16 cellular contexts compared by ENCODE assay signal in the genomic region with DNA sequence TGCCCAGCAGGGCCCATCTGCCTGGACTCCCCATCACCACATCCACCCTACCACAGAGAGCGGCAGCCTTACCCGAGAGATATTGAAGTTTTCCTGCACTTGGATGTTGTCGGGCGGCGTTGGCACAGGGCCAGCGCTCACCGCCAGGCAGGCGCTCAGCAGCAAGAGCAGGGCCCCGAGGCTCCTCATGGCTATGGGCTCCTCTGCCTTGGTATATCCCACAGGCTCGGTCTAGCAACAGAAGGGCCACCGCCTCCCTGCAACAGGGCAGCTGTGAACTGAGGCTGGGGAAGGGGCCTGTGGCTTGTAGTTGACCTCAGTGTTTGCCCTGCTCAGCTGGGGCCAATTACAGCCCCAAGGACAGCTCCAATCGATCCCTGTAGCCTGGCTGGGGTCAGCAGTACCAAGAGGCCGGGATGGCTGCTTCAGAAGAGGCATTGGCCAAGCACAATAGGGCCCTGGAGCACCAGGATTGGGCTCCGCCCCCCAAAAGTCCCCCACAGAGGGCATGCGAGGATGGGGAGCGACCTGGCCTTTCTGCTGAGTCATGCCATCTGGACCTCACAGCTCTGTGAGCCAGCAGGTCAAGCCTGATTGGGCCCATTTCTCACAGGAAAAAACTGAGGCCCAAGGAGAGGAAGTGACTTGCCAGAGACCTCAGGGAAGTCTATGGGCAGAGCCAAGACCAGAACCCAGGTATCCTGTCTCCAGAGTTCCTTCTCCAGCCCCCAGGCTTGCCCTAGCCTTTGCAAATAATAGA. TPM values are rescaled to one million over a fixed set of nuclear protein-coding genes. Genes with fewer than 3 reads are reported as not detected.
A peak's percentile ranks its signal among the peaks of the same experiment; 100 is the strongest.
DNase-seq lines count a peak whose midpoint lies in the region; ATAC-seq and TF ChIP-seq lines count a peak whose summit lies in the region.
"Had no signal": no experiment of that assay in that cellular context is flagged by ENCODE, and none has a peak within 500 bp of the region (broad histone marks: within the 10 kb centered on the region; RNA-seq: fewer than 3 reads in every experiment).

Gene AMBP (minus strand): TSS at position 280 of the 760 bp plus-strand sequence. CDS start 91 bp downstream, at position 189.

- TF ChIP-seq CTCF in C4-2B (conservative IDR thresholded peaks at IDR 0.05) (no peak), chondrocyte (IDR thresholded peaks at IDR 0.05) (no peak), neural crest cell (conservative IDR thresholded peaks at IDR 0.05) (no peak)

- intact Hi-C loops in left cardiac atrium (cut with DNase I): no loop called here

- peak within 1 kb of the TSS; percentile 21 for H3K27ac ChIP-seq in C4-2B
- H3K27ac ChIP-seq: ovary had no signal

- H3K27me3 Mint-ChIP-seq in chondrocyte (ENCODE audit: low read depth) (peaks cover 39% of the 10 kb centered on the region), neural crest cell (ENCODE audit: low read depth) (peaks cover 30% of the 10 kb centered on the region)

- H3K4me3 Mint-ChIP-seq in chondrocyte (ENCODE audit: unreplicated experiment) (no peak within 1 kb of the TSS), neural crest cell (no peak within 1 kb of the TSS)
- H3K4me3 Mint-ChIP-seq: B cell; effector memory CD8-positive, alpha-beta T cell had no signal

- H3K9me3 Mint-ChIP-seq in chondrocyte (ENCODE audit: low read depth) (no peaks in the 10 kb centered on the region), neural crest cell (no peaks in the 10 kb centered on the region)
- H3K9me3 Mint-ChIP-seq: effector memory CD8-positive, alpha-beta T cell had no signal

- DNase-seq in HuH-7 (ENCODE audit: low spot score) (peak; percentile 88), chondrocyte (ENCODE audit: low spot score) (peak; percentile 59), neural crest cell (ENCODE audit: low read depth, low spot score) (no peak), left cardiac atrium (no peak)
- DNase-seq: effector memory CD8-positive, alpha-beta T cell; midbrain; NCI-H1930 had no signal

- H3K27ac Mint-ChIP-seq in chondrocyte (ENCODE audit: unreplicated experiment) (peak within 1 kb of the TSS; percentile 49), neural crest cell (ENCODE audit: unreplicated experiment) (peak within 1 kb of the TSS; percentile 89)
- H3K27ac Mint-ChIP-seq: B cell; effector memory CD8-positive, alpha-beta T cell had no signal

- no peak for ATAC-seq in GM19455 (IDR thresholded peaks at IDR 0.05; ENCODE audit: unreplicated experiment)
- no peak for ATAC-seq in GM21447 (IDR thresholded peaks at IDR 0.05; ENCODE audit: unreplicated experiment)
- no peak for ATAC-seq in HG02759 (IDR thresholded peaks at IDR 0.05; ENCODE audit: unreplicated experiment)
- no peak for ATAC-seq in left cardiac atrium
- ATAC-seq: effector memory CD8-positive, alpha-beta T cell had no signal

- peaks cover 1% of the 10 kb centered on the region for H3K36me3 Mint-ChIP-seq in chondrocyte (ENCODE audit: low read depth)
- no peaks in the 10 kb centered on the region for H3K36me3 Mint-ChIP-seq in neural crest cell (ENCODE audit: low read depth)

- H3K4me1 Mint-ChIP-seq in chondrocyte (ENCODE audit: low read depth) (peaks cover 4% of the 10 kb centered on the region), neural crest cell (peaks cover 3% of the 10 kb centered on the region)
- H3K4me1 Mint-ChIP-seq: B cell had no signal

RNA-seq across cellular contexts. Expression of gene AMBP, which starts in this region (rescaled TPM):
- total RNA-seq in chondrocyte: not detected in 3 replicates
- 0.40 TPM in 1 of 2 replicates, not detected in the other for total RNA-seq in neural crest cell
- total RNA-seq in left cardiac atrium: under 1 TPM; 0.21 to 0.39 TPM
- total RNA-seq: activated CD8-positive, alpha-beta memory T cell treated with anti-CD3 and anti-CD28 coated beads for 36 hours; B cell; LHCN-M2; SK-MEL-5 had no signal

Comparison
In these comparisons a context has a peak if more than half of its experiments do, and no peak if none do; other contexts are left out.
1. Peak in DNase-seq in chondrocyte; RNA of the gene not detected or under 1 TPM.